17 cellular contexts compared by ENCODE assay signal in genomic region chr16:67398546-67399217, GRCh38. TPM values are rescaled to one million over a fixed set of nuclear protein-coding genes. Genes with fewer than 3 reads are reported as not detected.
"Had no signal": no experiment of that assay in that cellular context is flagged by ENCODE, and none has a peak within 500 bp of the region (broad histone marks: within the 10 kb centered on the region; RNA-seq: fewer than 3 reads in every experiment).

No MANE protein-coding gene starts in this region.

- H3K4me3 Mint-ChIP-seq: activated CD4-positive, alpha-beta T cell treated with anti-CD3 and anti-CD28 coated beads, Interleukin-2, amount 10 ng/mL, durations not matched to agents 7 days and 5 days; activated CD8-positive, alpha-beta T cell treated with anti-CD3 and anti-CD28 coated beads, Interleukin-2, amount 10 ng/mL, durations not matched to agents 7 days and 5 days; activated naive CD4-positive, alpha-beta T cell treated with anti-CD3 and anti-CD28 coated beads, Interleukin-2, amount 10 ng/mL, durations not matched to agents 7 days and 5 days; activated naive CD8-positive, alpha-beta T cell treated with anti-CD3 and anti-CD28 coated beads, Interleukin-2, amount 50 U/mL, for 24 hours; activated T-cell treated with anti-CD3 and anti-CD28 coated beads, Interleukin-2, amount 50 U/mL, for 4 hours; memory B cell; naive B cell; neural crest cell had no signal

- H3K27ac Mint-ChIP-seq: activated CD4-positive, alpha-beta T cell treated with anti-CD3 and anti-CD28 coated beads, Interleukin-2, amount 10 ng/mL, durations not matched to agents 7 days and 5 days; activated CD8-positive, alpha-beta T cell treated with anti-CD3 and anti-CD28 coated beads, Interleukin-2, amount 10 ng/mL, durations not matched to agents 7 days and 5 days; activated naive CD4-positive, alpha-beta T cell treated with anti-CD3 and anti-CD28 coated beads, Interleukin-2, amount 10 ng/mL, durations not matched to agents 7 days and 5 days; activated naive CD8-positive, alpha-beta T cell treated with anti-CD3 and anti-CD28 coated beads, Interleukin-2, amount 50 U/mL, for 24 hours; memory B cell; naive B cell had no signal

- DNase-seq: brain microvascular endothelial cell had no signal

- H3K4me3 ChIP-seq: left lung, mucosa of descending colon, ovary had no signal

- H3K9me3 ChIP-seq: esophagus muscularis mucosa, left lung, mucosa of descending colon, ovary, tibial nerve had no signal

- H3K27ac ChIP-seq: brain microvascular endothelial cell, left lung, ovary had no signal

- H3K36me3 Mint-ChIP-seq: activated naive CD4-positive, alpha-beta T cell treated with anti-CD3 and anti-CD28 coated beads, Interleukin-2, amount 10 ng/mL, durations not matched to agents 7 days and 5 days; memory B cell; naive B cell had no signal

- H3K27me3 ChIP-seq: esophagus muscularis mucosa, ovary, tibial nerve had no signal

- H3K36me3 ChIP-seq: brain microvascular endothelial cell, left lung, ovary had no signal

RNA-seq across cellular contexts. Expression of gene TPPP3, which starts 5.4 kb away (rescaled TPM):
- total RNA-seq: activated CD4-positive, alpha-beta T cell treated with anti-CD3 and anti-CD28 coated beads, Interleukin-2, amount 10 ng/mL, durations not matched to agents 7 days and 5 days; activated CD8-positive, alpha-beta T cell treated with anti-CD3 and anti-CD28 coated beads, Interleukin-2, amount 10 ng/mL, durations not matched to agents 7 days and 5 days; T-helper 1 cell treated with Interleukin-12 subunit alpha and Interleukin-12 subunit beta and Interleukin-4 antibody, amounts not matched to agents 30 ng/mL and 1 ng/mL, for 36 hours had no signal

RNA-seq across cellular contexts. Expression of gene HSD11B2, which starts 32.2 kb away (rescaled TPM):
- total RNA-seq: activated CD4-positive, alpha-beta T cell treated with anti-CD3 and anti-CD28 coated beads, Interleukin-2, amount 10 ng/mL, durations not matched to agents 7 days and 5 days; activated CD8-positive, alpha-beta T cell treated with anti-CD3 and anti-CD28 coated beads, Interleukin-2, amount 10 ng/mL, durations not matched to agents 7 days and 5 days; endothelial cell of umbilical vein; pulmonary artery endothelial cell; T-helper 1 cell treated with Interleukin-12 subunit alpha and Interleukin-12 subunit beta and Interleukin-4 antibody, amounts not matched to agents 30 ng/mL and 1 ng/mL, for 36 hours had no signal
